12 cellular contexts compared by ENCODE assay signal in genomic region chr18:10928971-10929373, GRCh38.
A peak's percentile ranks its signal among the peaks of the same experiment; 100 is the strongest.
DNase-seq lines count a peak whose midpoint lies in the region; FAIRE-seq and TF ChIP-seq lines count a peak whose summit lies in the region.
"Had no signal": no experiment of that assay in that cellular context is flagged by ENCODE, and none has a peak within 500 bp of the region (broad histone marks: within the 10 kb centered on the region; RNA-seq: fewer than 3 reads in every experiment).

No MANE protein-coding gene starts in this region.

- peaks cover 0 to 4% (median 2%) of the 10 kb centered on the region in 5 donors for H3K9me3 Mint-ChIP-seq in CD8-positive, alpha-beta memory T cell
- H3K9me3 Mint-ChIP-seq: activated naive CD4-positive, alpha-beta T cell treated with anti-CD3 and anti-CD28 coated beads, Interleukin-2, amount 10 ng/mL, durations not matched to agents 7 days and 5 days; neural progenitor cell had no signal

- H3K36me3 ChIP-seq in KMS-11 (ENCODE audit: insufficient read depth) = no peaks in the 10 kb centered on the region
- no peaks in the 10 kb centered on the region for H3K36me3 ChIP-seq in hepatocyte (replicated peaks; ENCODE audit: insufficient read depth, low read depth)
- H3K36me3 ChIP-seq in CD8-positive, alpha-beta memory T cell (ENCODE audit: insufficient read depth, low read length) = no peaks in the 10 kb centered on the region
- H3K36me3 ChIP-seq: gastroesophageal sphincter, neural progenitor cell had no signal

- H3K4me2 ChIP-seq in KMS-11 (peak overlapping the region; percentile 67), hepatocyte (peak overlapping the region; percentile 21)
- H3K4me2 ChIP-seq: neural progenitor cell had no signal

- no peaks in the 10 kb centered on the region for H3K27me3 Mint-ChIP-seq in CD8-positive, alpha-beta memory T cell
- H3K27me3 Mint-ChIP-seq: activated naive CD4-positive, alpha-beta T cell treated with anti-CD3 and anti-CD28 coated beads, Interleukin-2, amount 10 ng/mL, durations not matched to agents 7 days and 5 days had no signal

- DNase-seq in GM18507 (ENCODE audit: extremely low spot score, insufficient read length, low read depth) = peak; percentile 23
- peak; percentile 15 for DNase-seq in H54 (ENCODE audit: insufficient read length, low spot score)
- no peak for DNase-seq in hepatocyte (ENCODE audit: low spot score)
- no peak for DNase-seq in effector CD4-positive, alpha-beta T cell
- DNase-seq in CD8-positive, alpha-beta memory T cell = no peak
- DNase-seq in NCI-H446 (lab: John Stamatoyannopoulos, UW) = no peak
- DNase-seq in SHP77 treated with DMSO at 0.1 percent for 48 hours (lab: John Stamatoyannopoulos, UW) = no peak
- DNase-seq: activated naive CD4-positive, alpha-beta T cell treated with anti-CD3 and anti-CD28 coated beads, Interleukin-2, amount 10 ng/mL, durations not matched to agents 7 days and 5 days had no signal

- H3K4me1 ChIP-seq in KMS-11 (ENCODE audit: low read depth, poor library complexity, severe bottlenecking) = peaks cover 50% of the 10 kb centered on the region
- peaks cover 33% of the 10 kb centered on the region for H3K4me1 ChIP-seq in hepatocyte (ENCODE audit: insufficient read depth)
- no peaks in the 10 kb centered on the region for H3K4me1 ChIP-seq in CD8-positive, alpha-beta memory T cell (ENCODE audit: insufficient read depth, low read length)

- H3K27me3 ChIP-seq in KMS-11 (ENCODE audit: insufficient read depth, low read depth) = no peaks in the 10 kb centered on the region
- no peaks in the 10 kb centered on the region for H3K27me3 ChIP-seq in hepatocyte
- H3K27me3 ChIP-seq in CD8-positive, alpha-beta memory T cell (ENCODE audit: insufficient read depth, low read length, poor library complexity, severe bottlenecking) = no peaks in the 10 kb centered on the region
- H3K27me3 ChIP-seq: neural progenitor cell had no signal

- no peak overlapping the region for H3K27ac Mint-ChIP-seq in CD8-positive, alpha-beta memory T cell
- H3K27ac Mint-ChIP-seq: neural progenitor cell had no signal

- H3K4me1 Mint-ChIP-seq in CD8-positive, alpha-beta memory T cell = no peaks in the 10 kb centered on the region
- H3K4me1 Mint-ChIP-seq: activated naive CD4-positive, alpha-beta T cell treated with anti-CD3 and anti-CD28 coated beads, Interleukin-2, amount 10 ng/mL, durations not matched to agents 7 days and 5 days had no signal

- H3K9ac ChIP-seq in KMS-11 = no peak overlapping the region; the same call in 1 of the 2 replicates
- H3K9ac ChIP-seq: neural progenitor cell had no signal

- H2AFZ ChIP-seq in KMS-11 (ENCODE audit: low read depth) = 0 out of 2 replicates have a peak overlapping the region, but pooled peaks have one; percentile 14
- no peak overlapping the region for H2AFZ ChIP-seq in hepatocyte
- H2AFZ ChIP-seq: neural progenitor cell had no signal

- H3K36me3 Mint-ChIP-seq in CD8-positive, alpha-beta memory T cell = no peaks in the 10 kb centered on the region
- H3K36me3 Mint-ChIP-seq: activated naive CD4-positive, alpha-beta T cell treated with anti-CD3 and anti-CD28 coated beads, Interleukin-2, amount 10 ng/mL, durations not matched to agents 7 days and 5 days; neural progenitor cell had no signal

- peak overlapping the region; percentile 74 for H3K27ac ChIP-seq in KMS-11
- H3K27ac ChIP-seq in hepatocyte = peak overlapping the region; percentile 74
- no peak overlapping the region for H3K27ac ChIP-seq in CD8-positive, alpha-beta memory T cell (ENCODE audit: low read depth, low read length)
- H3K27ac ChIP-seq: neural progenitor cell had no signal

- H3K9me3 ChIP-seq in hepatocyte (ENCODE audit: low read depth) = no peaks in the 10 kb centered on the region
- no peaks in the 10 kb centered on the region for H3K9me3 ChIP-seq in CD8-positive, alpha-beta memory T cell (ENCODE audit: low read length)
- H3K9me3 ChIP-seq: gastroesophageal sphincter had no signal

- POLR2A ChIA-PET in CD8-positive, alpha-beta memory T cell (lab: Charles Lee) = no interaction called here

- 72% methylated on average over 4 of the region's 4 CpGs for WGBS in hepatocyte (ENCODE audit: low lambda C conversion rate, missing lambda C conversion rate)

- FAIRE-seq in GM18507 (lab: Jason Lieb, UNC) (no peak), H54 (lab: Jason Lieb, UNC) (peak; percentile 93)
- FAIRE-seq: K562 had no signal

- H3K79me2 ChIP-seq in KMS-11 (ENCODE audit: insufficient read depth, low read depth) (no peaks in the 10 kb centered on the region), hepatocyte (no peaks in the 10 kb centered on the region)

- H3K4me3 ChIP-seq in KMS-11 (IDR thresholded peaks at IDR 0.05; ENCODE audit: insufficient read depth, low read depth, low read length) (no peak overlapping the region), hepatocyte (no peak overlapping the region)
- no peak overlapping the region for H3K4me3 ChIP-seq in CD8-positive, alpha-beta memory T cell (ENCODE audit: low read length)
- H3K4me3 ChIP-seq: gastroesophageal sphincter, K562, neural progenitor cell had no signal

- CTCF ChIA-PET in CD8-positive, alpha-beta memory T cell (lab: Charles Lee) = no interaction called here

- H4K20me1 ChIP-seq in KMS-11 (ENCODE audit: insufficient read depth) (no peaks in the 10 kb centered on the region), hepatocyte (ENCODE audit: insufficient read depth, poor library complexity, severe bottlenecking) (no peaks in the 10 kb centered on the region)

- H3K4me3 Mint-ChIP-seq in CD8-positive, alpha-beta memory T cell = no peak overlapping the region
- H3K4me3 Mint-ChIP-seq: activated naive CD4-positive, alpha-beta T cell treated with anti-CD3 and anti-CD28 coated beads, Interleukin-2, amount 10 ng/mL, durations not matched to agents 7 days and 5 days; neural progenitor cell had no signal

- TF ChIP-seq CTCF in KMS-11 (conservative IDR thresholded peaks at IDR 0.05; ENCODE audit: low read depth, low read length) = no peak
- no peak for TF ChIP-seq CTCF in hepatocyte (IDR thresholded peaks at IDR 0.05; ENCODE audit: poor library complexity)

- no peak for TF ChIP-seq POLR2A in H54 (IDR thresholded peaks at IDR 0.05; ENCODE audit: low read depth, low read length)

- H3K9me2 ChIP-seq in hepatocyte (replicated peaks; ENCODE audit: insufficient read depth) = no peaks in the 10 kb centered on the region

Comparison
In these comparisons a context has a peak if more than half of its experiments do, and no peak if none do; other contexts are left out.
1. DNase-seq: peak in GM18507 (single experiment) and H54 (single experiment); none in hepatocyte (single experiment), effector CD4-positive, alpha-beta T cell (single experiment), CD8-positive, alpha-beta memory T cell (0 of 5), NCI-H446 (0 of 2) and SHP77 treated with DMSO at 0.1 percent for 48 hours (single experiment).